ENCODE assay signal across 8 cellular contexts in the genomic region with DNA sequence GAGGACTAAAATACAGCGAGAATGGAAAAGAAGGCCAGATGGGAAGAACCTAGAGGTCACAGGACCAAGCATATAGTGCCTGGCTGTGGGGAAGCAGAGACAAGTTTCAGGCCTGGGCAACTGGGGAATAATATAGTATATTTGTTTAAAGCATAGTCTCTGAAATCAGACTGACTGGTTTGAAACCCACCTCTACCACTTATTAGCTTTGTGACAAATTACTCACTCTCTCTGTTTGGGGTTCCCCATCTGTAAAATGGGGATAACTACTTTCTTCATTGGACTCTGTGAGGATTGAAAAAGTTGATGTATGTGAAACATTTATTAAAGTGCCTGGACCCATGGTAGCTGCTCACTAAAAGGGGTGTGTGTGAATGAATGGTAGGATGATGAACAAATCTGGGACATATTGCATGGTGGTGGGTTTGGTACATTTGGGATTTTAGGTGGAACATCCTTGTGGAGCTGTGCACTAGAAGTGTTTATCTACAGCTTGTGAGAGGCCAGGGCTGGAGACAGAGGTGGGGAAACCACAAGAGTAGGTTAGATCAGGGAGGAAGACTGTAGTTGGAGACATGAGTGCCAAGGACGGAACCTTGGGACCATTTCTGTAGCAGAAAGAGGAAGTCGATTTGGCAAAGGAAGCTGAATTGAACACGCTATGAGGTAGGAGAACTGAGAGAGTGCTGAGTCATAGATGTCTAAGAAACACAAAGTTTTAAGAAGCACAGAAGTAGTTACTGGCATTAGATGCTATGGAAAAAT. TPM values are rescaled to one million over a fixed set of nuclear protein-coding genes. Genes with fewer than 3 reads are reported as not detected.
DNase-seq lines count a peak whose midpoint lies in the region; ATAC-seq and TF ChIP-seq lines count a peak whose summit lies in the region.

No MANE protein-coding gene starts in this region.

- in situ Hi-C loops in astrocyte of the cerebellum (cut with HindIII; ENCODE audit: low sequenced_read_pairs), result no loop called here

- H3K36me3 ChIP-seq in mucosa of descending colon (ENCODE audit: low read depth), result no peaks in the 10 kb centered on the region

- ATAC-seq in GM21528 (IDR thresholded peaks at IDR 0.05; ENCODE audit: low FRiP score, unreplicated experiment) (peak; percentile 84), mucosa of descending colon (peak; percentile 68)

- peaks cover 3% of the 10 kb centered on the region for H3K4me1 ChIP-seq in mucosa of descending colon (ENCODE audit: low read depth)

- H3K9me3 ChIP-seq in mucosa of descending colon, result no peaks in the 10 kb centered on the region

- no peak for TF ChIP-seq CTCF in astrocyte of the cerebellum (IDR thresholded peaks at IDR 0.05; ENCODE audit: low read depth, low read length, missing control alignments)
- TF ChIP-seq CTCF in mucosa of descending colon (IDR thresholded peaks at IDR 0.05), result no peak

- H3K4me3 ChIP-seq in astrocyte of the cerebellum (ENCODE audit: low read depth, low read length) (no peak overlapping the region), mucosa of descending colon (no peak overlapping the region)

- intact Hi-C loops in mucosa of descending colon (cut with DNase I, micrococcal nuclease), result no loop called here

- DNase-seq in GF-D8 (lab: John Stamatoyannopoulos, UW) (peak; percentile 84), KG1 (lab: John Stamatoyannopoulos, UW) (peak; percentile 84), astrocyte of the cerebellum (ENCODE audit: low read depth) (peak; percentile 69), mucosa of descending colon (no peak), HPDE6-E6E7 (ENCODE audit: extremely low spot score) (no peak), NCI-H2171 (lab: John Stamatoyannopoulos, UW) (no peak), iPS-NIHi11 (ENCODE audit: low spot score) (no peak)

RNA-seq across cellular contexts. Expression of a gene that starts 52.6 kb away (rescaled TPM):
- 10 to 100 TPM; 16.0 to 29.1 (median 19.7) TPM for total RNA-seq in mucosa of descending colon

Comparison
In these comparisons a context has a peak if more than half of its experiments do, and no peak if none do; other contexts are left out.
1. DNase-seq: peak in GF-D8 (single experiment), KG1 (single experiment) and astrocyte of the cerebellum (single experiment); none in mucosa of descending colon (0 of 3), HPDE6-E6E7 (single experiment), NCI-H2171 (single experiment) and iPS-NIHi11 (single experiment).